ENCODE assay signal across 10 cellular contexts in genomic region chr1:182147136-182147815, GRCh38.
DNase-seq lines count a peak whose midpoint lies in the region; ATAC-seq and TF ChIP-seq lines count a peak whose summit lies in the region.
"Had no signal": no experiment of that assay in that cellular context is flagged by ENCODE, and none has a peak within 500 bp of the region (broad histone marks: within the 10 kb centered on the region; RNA-seq: fewer than 3 reads in every experiment).

No MANE protein-coding gene starts in this region.

- H3K4me3 Mint-ChIP-seq in activated CD8-positive, alpha-beta memory T cell treated with anti-CD3 and anti-CD28 coated beads, Interleukin-2, amount 10 ng/mL, durations not matched to agents 7 days and 5 days, result no peak overlapping the region
- H3K4me3 Mint-ChIP-seq: natural killer cell had no signal

- no peaks in the 10 kb centered on the region for H3K36me3 Mint-ChIP-seq in activated CD8-positive, alpha-beta memory T cell treated with anti-CD3 and anti-CD28 coated beads, Interleukin-2, amount 10 ng/mL, durations not matched to agents 7 days and 5 days
- H3K36me3 Mint-ChIP-seq: natural killer cell had no signal

- no peak overlapping the region for H3K27ac Mint-ChIP-seq in activated CD8-positive, alpha-beta memory T cell treated with anti-CD3 and anti-CD28 coated beads, Interleukin-2, amount 10 ng/mL, durations not matched to agents 7 days and 5 days
- H3K27ac Mint-ChIP-seq: natural killer cell had no signal

- CTCF ChIA-PET in activated CD8-positive, alpha-beta memory T cell treated with anti-CD3 and anti-CD28 coated beads, Interleukin-2, amount 10 ng/mL, durations not matched to agents 7 days and 5 days (lab: Charles Lee), result interaction anchor here (0.7 to 5.5 kb wide), 3 partner anchors 12 to 249 kb away, joined by 3 to 38 read pairs (median 14); no protein-coding TSS in a partner anchor

- H3K27me3 Mint-ChIP-seq in activated CD8-positive, alpha-beta memory T cell treated with anti-CD3 and anti-CD28 coated beads, Interleukin-2, amount 10 ng/mL, durations not matched to agents 7 days and 5 days, result no peaks in the 10 kb centered on the region

- DNase-seq in foreskin fibroblast (peak; percentile 41 to 74), GM03348 (ENCODE audit: low spot score) (no peak), left ventricle myocardium superior (no peak)
- no peak for DNase-seq in activated CD8-positive, alpha-beta memory T cell treated with anti-CD3 and anti-CD28 coated beads, Interleukin-2, amount 10 ng/mL, durations not matched to agents 7 days and 5 days
- no peak for DNase-seq in activated CD4-positive, alpha-beta T cell treated with anti-CD3 and anti-CD28 coated beads for 48 hours
- DNase-seq: activated CD4-positive, alpha-beta T cell treated with anti-CD3 and anti-CD28 coated beads, Interleukin-2, amount 50 U/mL, for 1 hour; natural killer cell had no signal

- ATAC-seq in GM18502 (IDR thresholded peaks at IDR 0.05; ENCODE audit: poor library complexity, unreplicated experiment) (peak; percentile 91), GM21576 (IDR thresholded peaks at IDR 0.05; ENCODE audit: unreplicated experiment) (peak; percentile 94), HG03520 (IDR thresholded peaks at IDR 0.05; ENCODE audit: unreplicated experiment) (peak; percentile 91), left ventricle myocardium superior (no peak)
- no peak for ATAC-seq in activated CD8-positive, alpha-beta memory T cell treated with anti-CD3 and anti-CD28 coated beads, Interleukin-2, amount 10 ng/mL, durations not matched to agents 7 days and 5 days

- H3K4me3 ChIP-seq in foreskin fibroblast (ENCODE audit: low read depth in 1 of 2, low read length in 2 of 2), result no peak overlapping the region

- peaks cover 35% of the 10 kb centered on the region for H3K4me1 Mint-ChIP-seq in activated CD8-positive, alpha-beta memory T cell treated with anti-CD3 and anti-CD28 coated beads, Interleukin-2, amount 10 ng/mL, durations not matched to agents 7 days and 5 days

- intact Hi-C loops in left ventricle myocardium superior (cut with micrococcal nuclease), result loop anchor here (10.0 kb wide), 1 partner anchor 158 kb away; no protein-coding TSS in a partner anchor

- no peaks in the 10 kb centered on the region for H3K9me3 Mint-ChIP-seq in activated CD8-positive, alpha-beta memory T cell treated with anti-CD3 and anti-CD28 coated beads, Interleukin-2, amount 10 ng/mL, durations not matched to agents 7 days and 5 days (ENCODE audit: low read depth)
- H3K9me3 Mint-ChIP-seq: natural killer cell had no signal

- no peak for TF ChIP-seq CTCF in foreskin fibroblast (IDR thresholded peaks at IDR 0.05; ENCODE audit: low read depth, low read length)

Comparison
In these comparisons a context has a peak if more than half of its experiments do, and no peak if none do; other contexts are left out.
1. ATAC-seq: peak in GM18502 (single experiment), GM21576 (single experiment) and HG03520 (single experiment); none in activated CD8-positive, alpha-beta memory T cell treated with anti-CD3 and anti-CD28 coated beads, Interleukin-2, amount 10 ng/mL, durations not matched to agents 7 days and 5 days (single experiment) and left ventricle myocardium superior (single experiment).
2. DNase-seq: peak in foreskin fibroblast (2 of 2); none in activated CD8-positive, alpha-beta memory T cell treated with anti-CD3 and anti-CD28 coated beads, Interleukin-2, amount 10 ng/mL, durations not matched to agents 7 days and 5 days (single experiment), GM03348 (single experiment), left ventricle myocardium superior (single experiment) and activated CD4-positive, alpha-beta T cell treated with anti-CD3 and anti-CD28 coated beads for 48 hours (single experiment).